Comparison of ENCODE assay signal across 1 cellular context in genomic region chr11:17585911-17586695, GRCh38.
TF ChIP-seq lines count a peak whose summit lies in the region.

No MANE protein-coding gene starts in this region.

TF ChIP-seq in WTC11, 78 proteins besides CTCF, POLR2A, EP300 and RAD21 (continued from another document):
- no peak for TF ChIP-seq ZBTB43 (CRISPR knock-in tag; IDR thresholded peaks at IDR 0.05)
- TF ChIP-seq ZNF512 (CRISPR knock-in tag; IDR thresholded peaks at IDR 0.05; ENCODE audit: borderline replicate concordance), result no peak
- no peak for TF ChIP-seq RELA (CRISPR knock-in tag; IDR thresholded peaks at IDR 0.05; ENCODE audit: borderline replicate concordance)
- TF ChIP-seq NFYB (CRISPR knock-in tag; conservative IDR thresholded peaks at IDR 0.05; ENCODE audit: low read depth), result no peak
- TF ChIP-seq JUN (CRISPR knock-in tag; IDR thresholded peaks at IDR 0.05), result no peak
- TF ChIP-seq ZMAT4 (CRISPR knock-in tag; IDR thresholded peaks at IDR 0.05), result no peak
- TF ChIP-seq MLX (CRISPR knock-in tag; IDR thresholded peaks at IDR 0.05), result no peak
- TF ChIP-seq ATF6 (CRISPR knock-in tag; IDR thresholded peaks at IDR 0.05), result no peak
- TF ChIP-seq STAT6 (CRISPR knock-in tag; conservative IDR thresholded peaks at IDR 0.05; ENCODE audit: low read depth), result no peak
- TF ChIP-seq PREB (CRISPR knock-in tag; IDR thresholded peaks at IDR 0.05; ENCODE audit: borderline replicate concordance), result no peak
- no peak for TF ChIP-seq ZSCAN18 (CRISPR knock-in tag; IDR thresholded peaks at IDR 0.05)
- no peak for TF ChIP-seq ATF3 (CRISPR knock-in tag; conservative IDR thresholded peaks at IDR 0.05)
- no peak for TF ChIP-seq GABPB1 (CRISPR knock-in tag; IDR thresholded peaks at IDR 0.05)
TF ChIP-seq in WTC11: peak in this region for 0.
